8 cellular contexts compared by ENCODE assay signal in the genomic region with DNA sequence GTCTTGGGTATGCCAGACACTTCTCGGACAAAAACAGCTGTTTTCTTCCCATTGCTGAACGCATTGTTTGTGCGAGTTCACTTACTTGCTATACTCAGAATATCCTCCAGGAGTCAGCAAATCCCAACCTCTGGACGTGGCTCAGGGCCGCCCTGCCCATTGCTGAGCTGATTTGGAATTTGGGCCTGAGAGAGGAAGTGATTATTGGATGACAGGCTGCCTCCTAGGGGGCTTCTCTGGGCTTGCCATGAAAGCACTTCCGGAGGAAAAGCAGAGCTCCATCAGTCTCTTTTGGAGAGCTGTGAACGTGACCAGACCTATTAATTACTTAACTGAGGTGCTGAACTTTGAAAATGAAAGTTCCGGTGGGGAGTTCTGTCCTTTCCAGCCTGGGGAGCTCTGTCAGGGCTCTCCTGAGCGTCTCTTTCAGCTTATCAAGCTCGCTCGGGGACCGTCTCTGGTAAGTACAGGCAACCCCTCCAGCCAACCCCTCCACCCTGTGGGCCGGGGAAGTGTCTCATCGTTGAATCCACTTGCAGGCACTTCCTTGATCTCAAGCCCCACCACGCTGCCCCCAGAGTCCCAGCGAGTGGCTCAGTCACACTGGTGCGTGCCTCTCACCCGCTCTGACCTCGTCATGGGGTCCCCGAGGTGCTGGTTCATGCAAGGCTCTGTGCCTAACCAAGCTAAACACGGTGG.
A peak's percentile ranks its signal among the peaks of the same experiment; 100 is the strongest.
DNase-seq lines count a peak whose midpoint lies in the region; ATAC-seq lines count a peak whose summit lies in the region.

No MANE protein-coding gene starts in this region.

- peak; percentile 91 for ATAC-seq in GM19395 (IDR thresholded peaks at IDR 0.05; ENCODE audit: unreplicated experiment)

- peaks cover 6 to 19% (median 15%) of the 10 kb centered on the region in 10 experiments; a peak in 18 of 20 replicates for H3K4me1 ChIP-seq in BLaER1 treated with 17β-estradiol and CSF1 and Interleukin-3, amounts not matched to agents 10 nM and 100 nM

- peak overlapping the region in 10 of 11 experiments; percentile 1 to 67 (median 52); a peak in 19 of 22 replicates for H3K27ac ChIP-seq in BLaER1 treated with 17β-estradiol and CSF1 and Interleukin-3, amounts not matched to agents 10 nM and 100 nM

- H3K27me3 ChIP-seq in BLaER1 treated with 17β-estradiol and CSF1 and Interleukin-3, amounts not matched to agents 10 nM and 100 nM: no peaks in the 10 kb centered on the region

- no peaks in the 10 kb centered on the region for H3K9me3 ChIP-seq in BLaER1 treated with 17β-estradiol and CSF1 and Interleukin-3, amounts not matched to agents 10 nM and 100 nM (replicated peaks in 1 of 11)

- no peaks in the 10 kb centered on the region for H3K36me3 ChIP-seq in BLaER1 treated with 17β-estradiol and CSF1 and Interleukin-3, amounts not matched to agents 10 nM and 100 nM

- peak overlapping the region in 10 of 11 experiments; percentile 37 to 64 (median 52); a peak in 17 of 22 replicates for H3K9ac ChIP-seq in BLaER1 treated with 17β-estradiol and CSF1 and Interleukin-3, amounts not matched to agents 10 nM and 100 nM

- H3K4me3 ChIP-seq in BLaER1 treated with 17β-estradiol and CSF1 and Interleukin-3, amounts not matched to agents 10 nM and 100 nM: peak overlapping the region; percentile 16 to 62 (median 44); a peak in 17 of 20 replicates

- H4K20me1 ChIP-seq in BLaER1 treated with 17β-estradiol and CSF1 and Interleukin-3, amounts not matched to agents 10 nM and 100 nM: no peaks in the 10 kb centered on the region

- DNase-seq in HT-29 (ENCODE audit: low spot score) (peak; percentile 80), NOMO-1 treated with DMSO at 0.1 percent for 48 hours (lab: John Stamatoyannopoulos, UW; ENCODE audit: unreplicated experiment) (peak; percentile 94), epidermal melanocyte (ENCODE audit: insufficient read length, low spot score) (peak; percentile 76), myocyte (ENCODE audit: low read depth) (peak; percentile 88)
- peak; percentile 6 to 32 (median 22) for DNase-seq in activated CD8-positive, alpha-beta memory T cell treated with anti-CD3 and anti-CD28 coated beads for 48 hours (ENCODE audit: low read depth in 2 of 3, low spot score in 2 of 3)
- DNase-seq in stimulated activated CD8-positive, alpha-beta memory T cell treated with anti-CD3 and anti-CD28 coated beads, Interleukin-7, amount 100 ng/mL, for 4 hours (ENCODE audit: low read depth in 2 of 2): peak; percentile 16 to 39

- H3K4me2 ChIP-seq in BLaER1 treated with 17β-estradiol and CSF1 and Interleukin-3, amounts not matched to agents 10 nM and 100 nM: peak overlapping the region; percentile 55 to 83 (median 78)

Comparison
In these comparisons a context has a peak if more than half of its experiments do, and no peak if none do; other contexts are left out.
1. Peak in every context shown above with its lines: DNase-seq, ATAC-seq, H3K4me3 ChIP-seq and H3K27ac ChIP-seq.
2. DNase-seq: peak in every context shown above with its lines; median percentile 94 in NOMO-1 treated with DMSO at 0.1 percent for 48 hours; 88 in myocyte; 80 in HT-29; 76 in epidermal melanocyte; 28 in stimulated activated CD8-positive, alpha-beta memory T cell treated with anti-CD3 and anti-CD28 coated beads, Interleukin-7, amount 100 ng/mL, for 4 hours; 22 in activated CD8-positive, alpha-beta memory T cell treated with anti-CD3 and anti-CD28 coated beads for 48 hours.